ENCODE assay signal across 21 cellular contexts in genomic region chr13:65784088-65784816, GRCh38.
"Had no signal": no experiment of that assay in that cellular context is flagged by ENCODE, and none has a peak within 500 bp of the region (broad histone marks: within the 10 kb centered on the region; RNA-seq: fewer than 3 reads in every experiment).

No MANE protein-coding gene starts in this region.

- H3K27ac ChIP-seq: coronary artery, esophagus squamous epithelium, hepatocyte, left lung, lower lobe of right lung, prostate gland, right atrium auricular region, suprapubic skin, transverse colon had no signal

- DNase-seq: effector memory CD8-positive, alpha-beta T cell; erythroblast; esophagus squamous epithelium; foreskin melanocyte; head of caudate nucleus; left cardiac atrium; lower lobe of right lung; naive thymus-derived CD8-positive, alpha-beta T cell; nephron progenitor cell; nucleus accumbens; stimulated activated CD4-positive, alpha-beta T cell treated with anti-CD3 and anti-CD28 coated beads, Interleukin-4, amount 100 ng/mL, for 4 hours; stimulated activated naive CD4-positive, alpha-beta T cell; stimulated activated naive CD8-positive, alpha-beta T cell treated with anti-CD3 and anti-CD28 coated beads, Interleukin-15, amount 100 ng/mL, for 72 hours; transverse colon had no signal

- H3K27me3 ChIP-seq: esophagus squamous epithelium, hepatocyte, left lung, right atrium auricular region, suprapubic skin, transverse colon had no signal

- H3K36me3 ChIP-seq: esophagus squamous epithelium, left lung, lower lobe of right lung, prostate gland, right atrium auricular region, suprapubic skin, transverse colon had no signal

- H3K4me3 ChIP-seq: coronary artery, esophagus squamous epithelium, hepatocyte, left lung, lower lobe of right lung, prostate gland, right atrium auricular region, suprapubic skin, transverse colon had no signal

- H3K27me3 Mint-ChIP-seq: effector memory CD8-positive, alpha-beta T cell; naive thymus-derived CD8-positive, alpha-beta T cell; stimulated activated naive CD8-positive, alpha-beta T cell treated with anti-CD3 and anti-CD28 coated beads, Interleukin-15, amount 100 ng/mL, for 72 hours had no signal

- H3K4me1 Mint-ChIP-seq: naive thymus-derived CD8-positive, alpha-beta T cell; nephron progenitor cell; stimulated activated naive CD8-positive, alpha-beta T cell treated with anti-CD3 and anti-CD28 coated beads, Interleukin-15, amount 100 ng/mL, for 72 hours had no signal

- H3K36me3 Mint-ChIP-seq: naive thymus-derived CD8-positive, alpha-beta T cell had no signal

- H3K4me3 Mint-ChIP-seq: effector memory CD8-positive, alpha-beta T cell; naive thymus-derived CD8-positive, alpha-beta T cell; nephron progenitor cell; stimulated activated naive CD8-positive, alpha-beta T cell treated with anti-CD3 and anti-CD28 coated beads, Interleukin-15, amount 100 ng/mL, for 72 hours had no signal

- ATAC-seq: effector memory CD8-positive, alpha-beta T cell; left cardiac atrium; left lung; naive thymus-derived CD8-positive, alpha-beta T cell; stimulated activated naive CD8-positive, alpha-beta T cell treated with anti-CD3 and anti-CD28 coated beads, Interleukin-15, amount 100 ng/mL, for 72 hours had no signal

- H3K9me3 Mint-ChIP-seq: nephron progenitor cell had no signal

- H3K27ac Mint-ChIP-seq: effector memory CD8-positive, alpha-beta T cell; naive thymus-derived CD8-positive, alpha-beta T cell; nephron progenitor cell had no signal

- H3K9me3 ChIP-seq: esophagus squamous epithelium, lower lobe of right lung, prostate gland, right atrium auricular region, transverse colon had no signal

- FAIRE-seq: endometrium had no signal

- H3K4me1 ChIP-seq: esophagus squamous epithelium, left lung, lower lobe of right lung, prostate gland, right atrium auricular region, suprapubic skin, transverse colon had no signal
